ENCODE assay signal across 8 cellular contexts in the genomic region with DNA sequence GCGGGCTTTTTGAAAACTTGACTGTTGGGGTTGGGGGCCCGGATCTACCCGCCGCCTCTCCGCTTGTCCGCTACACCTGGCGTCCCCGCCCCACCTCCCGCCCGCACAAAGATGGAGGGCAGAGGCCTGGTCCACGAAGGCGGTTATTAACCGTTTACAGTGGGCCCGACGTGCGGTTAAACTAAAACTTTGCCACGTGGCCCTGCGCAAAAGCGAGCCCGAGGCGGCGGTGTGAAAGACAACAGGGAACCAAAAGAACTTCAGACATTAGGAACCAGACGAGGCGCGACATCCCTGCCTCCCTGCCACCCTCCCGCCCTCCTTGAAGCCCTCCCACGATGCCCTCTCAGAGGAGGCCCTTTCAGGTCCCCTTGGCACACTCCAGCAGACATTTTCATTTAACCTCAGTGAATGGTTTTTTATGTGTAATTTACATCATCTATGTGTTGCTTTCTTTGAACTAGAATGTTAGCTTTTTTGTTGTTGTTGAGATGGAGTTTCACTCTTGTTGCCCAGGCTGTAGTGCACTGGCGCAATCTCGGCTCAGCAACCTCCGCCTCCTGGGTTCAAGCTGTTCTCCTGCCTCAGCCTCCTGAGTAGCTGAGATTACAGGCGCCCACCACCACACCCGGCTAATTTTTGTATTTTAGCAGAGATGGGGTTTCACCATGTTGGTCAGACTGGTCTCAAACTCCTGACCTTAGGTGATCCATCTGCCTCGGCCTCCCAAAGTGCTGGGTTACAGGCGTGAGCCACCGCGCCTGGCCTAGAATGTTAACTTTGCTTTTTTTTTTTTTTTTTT. TPM values are rescaled to one million over a fixed set of nuclear protein-coding genes. Genes with fewer than 3 reads are reported as not detected.
DNase-seq lines count a peak whose midpoint lies in the region; ATAC-seq and TF ChIP-seq lines count a peak whose summit lies in the region.

No MANE protein-coding gene starts in this region.

- DNase-seq in activated T-cell treated with anti-CD3 and anti-CD28 coated beads, Interleukin-2, amount 50 U/mL, for 24 hours = peak; percentile 39
- no peak for DNase-seq in activated T-cell treated with anti-CD3 and anti-CD28 coated beads for 4 hours
- no peak for DNase-seq in central memory CD8-positive, alpha-beta T cell (ENCODE audit: low spot score in 2 of 2)
- no peak for DNase-seq in mesothelial cell of epicardium (ENCODE audit: low spot score in 2 of 2, unreplicated experiment in 2 of 2)
- DNase-seq in D341Med (ENCODE audit: low spot score) = no peak
- no peak for DNase-seq in GM10266 (ENCODE audit: extremely low spot score)

- peaks cover 45% of the 10 kb centered on the region for H3K36me3 Mint-ChIP-seq in activated T-cell treated with anti-CD3 and anti-CD28 coated beads, Interleukin-2, amount 50 U/mL, for 24 hours (ENCODE audit: low read depth)
- peaks cover 32% of the 10 kb centered on the region for H3K36me3 Mint-ChIP-seq in central memory CD8-positive, alpha-beta T cell (ENCODE audit: insufficient read depth)
- H3K36me3 Mint-ChIP-seq in mesothelial cell of epicardium = peaks cover 4% of the 10 kb centered on the region

- TF ChIP-seq CTCF in mesothelial cell of epicardium (IDR thresholded peaks at IDR 0.05; ENCODE audit: unreplicated experiment) (no peak), GM10266 (IDR thresholded peaks at IDR 0.05; ENCODE audit: control insufficient read depth, insufficient read depth, low read depth, missing control alignments) (no peak)

- peak overlapping the region; percentile 100 for H3K27ac Mint-ChIP-seq in activated T-cell treated with anti-CD3 and anti-CD28 coated beads, Interleukin-2, amount 50 U/mL, for 24 hours
- peak overlapping the region; percentile 97 for H3K27ac Mint-ChIP-seq in central memory CD8-positive, alpha-beta T cell (ENCODE audit: low read depth)
- H3K27ac Mint-ChIP-seq in mesothelial cell of epicardium = peak overlapping the region; percentile 100

- peak; percentile 21 for ATAC-seq in central memory CD8-positive, alpha-beta T cell (replicated peaks; ENCODE audit: extremely low read depth, poor library complexity, severe bottlenecking)
- no peak for ATAC-seq in HG02970 (IDR thresholded peaks at IDR 0.05; ENCODE audit: low FRiP score, unreplicated experiment)

- no peaks in the 10 kb centered on the region for H3K27me3 Mint-ChIP-seq in activated T-cell treated with anti-CD3 and anti-CD28 coated beads, Interleukin-2, amount 50 U/mL, for 24 hours
- H3K27me3 Mint-ChIP-seq in central memory CD8-positive, alpha-beta T cell = no peaks in the 10 kb centered on the region
- H3K27me3 Mint-ChIP-seq in mesothelial cell of epicardium (ENCODE audit: low read depth) = peaks cover 13% of the 10 kb centered on the region

- TF ChIP-seq EP300 in Ishikawa (IDR thresholded peaks at IDR 0.05; ENCODE audit: borderline replicate concordance) = no peak

- no peaks in the 10 kb centered on the region for H3K9me3 Mint-ChIP-seq in activated T-cell treated with anti-CD3 and anti-CD28 coated beads, Interleukin-2, amount 50 U/mL, for 24 hours
- H3K9me3 Mint-ChIP-seq in central memory CD8-positive, alpha-beta T cell = no peaks in the 10 kb centered on the region
- peaks cover 5% of the 10 kb centered on the region for H3K9me3 Mint-ChIP-seq in mesothelial cell of epicardium

- H3K4me3 Mint-ChIP-seq in activated T-cell treated with anti-CD3 and anti-CD28 coated beads, Interleukin-2, amount 50 U/mL, for 24 hours = peak overlapping the region; percentile 90
- H3K4me3 Mint-ChIP-seq in central memory CD8-positive, alpha-beta T cell = peak overlapping the region; percentile 86
- H3K4me3 Mint-ChIP-seq in mesothelial cell of epicardium = peak overlapping the region; percentile 97

- no peak for TF ChIP-seq RAD21 in Ishikawa (IDR thresholded peaks at IDR 0.05; ENCODE audit: low read depth)

- H3K4me1 Mint-ChIP-seq in activated T-cell treated with anti-CD3 and anti-CD28 coated beads, Interleukin-2, amount 50 U/mL, for 24 hours (ENCODE audit: low read depth) = peaks cover 32% of the 10 kb centered on the region
- peaks cover 24% of the 10 kb centered on the region for H3K4me1 Mint-ChIP-seq in central memory CD8-positive, alpha-beta T cell
- H3K4me1 Mint-ChIP-seq in mesothelial cell of epicardium = peaks cover 22% of the 10 kb centered on the region

TF ChIP-seq in Ishikawa, 13 proteins besides CTCF, POLR2A, EP300 and RAD21:
- TF ChIP-seq CEBPB (IDR thresholded peaks at IDR 0.05) (no peak), FOXM1 (IDR thresholded peaks at IDR 0.05; ENCODE audit: borderline replicate concordance, low read depth) (no peak), TEAD4 (IDR thresholded peaks at IDR 0.05) (no peak), ZBTB7A (IDR thresholded peaks at IDR 0.05; ENCODE audit: low read depth) (no peak), TCF12 (IDR thresholded peaks at IDR 0.05; ENCODE audit: low read depth) (no peak), NFIC (IDR thresholded peaks at IDR 0.05) (no peak), EGR1 (IDR thresholded peaks at IDR 0.05) (no peak), YY1 (IDR thresholded peaks at IDR 0.05; ENCODE audit: low read depth) (peak; percentile 78), TAF1 (IDR thresholded peaks at IDR 0.05; ENCODE audit: low read depth) (no peak)
- TF ChIP-seq, protein P1, sequence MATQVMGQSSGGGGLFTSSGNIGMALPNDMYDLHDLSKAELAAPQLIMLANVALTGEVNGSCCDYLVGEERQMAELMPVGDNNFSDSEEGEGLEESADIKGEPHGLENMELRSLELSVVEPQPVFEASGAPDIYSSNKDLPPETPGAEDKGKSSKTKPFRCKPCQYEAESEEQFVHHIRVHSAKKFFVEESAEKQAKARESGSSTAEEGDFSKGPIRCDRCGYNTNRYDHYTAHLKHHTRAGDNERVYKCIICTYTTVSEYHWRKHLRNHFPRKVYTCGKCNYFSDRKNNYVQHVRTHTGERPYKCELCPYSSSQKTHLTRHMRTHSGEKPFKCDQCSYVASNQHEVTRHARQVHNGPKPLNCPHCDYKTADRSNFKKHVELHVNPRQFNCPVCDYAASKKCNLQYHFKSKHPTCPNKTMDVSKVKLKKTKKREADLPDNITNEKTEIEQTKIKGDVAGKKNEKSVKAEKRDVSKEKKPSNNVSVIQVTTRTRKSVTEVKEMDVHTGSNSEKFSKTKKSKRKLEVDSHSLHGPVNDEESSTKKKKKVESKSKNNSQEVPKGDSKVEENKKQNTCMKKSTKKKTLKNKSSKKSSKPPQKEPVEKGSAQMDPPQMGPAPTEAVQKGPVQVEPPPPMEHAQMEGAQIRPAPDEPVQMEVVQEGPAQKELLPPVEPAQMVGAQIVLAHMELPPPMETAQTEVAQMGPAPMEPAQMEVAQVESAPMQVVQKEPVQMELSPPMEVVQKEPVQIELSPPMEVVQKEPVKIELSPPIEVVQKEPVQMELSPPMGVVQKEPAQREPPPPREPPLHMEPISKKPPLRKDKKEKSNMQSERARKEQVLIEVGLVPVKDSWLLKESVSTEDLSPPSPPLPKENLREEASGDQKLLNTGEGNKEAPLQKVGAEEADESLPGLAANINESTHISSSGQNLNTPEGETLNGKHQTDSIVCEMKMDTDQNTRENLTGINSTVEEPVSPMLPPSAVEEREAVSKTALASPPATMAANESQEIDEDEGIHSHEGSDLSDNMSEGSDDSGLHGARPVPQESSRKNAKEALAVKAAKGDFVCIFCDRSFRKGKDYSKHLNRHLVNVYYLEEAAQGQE (IDR thresholded peaks at IDR 0.05; ENCODE audit: low read depth) = no peak
- TF ChIP-seq, protein P2, sequence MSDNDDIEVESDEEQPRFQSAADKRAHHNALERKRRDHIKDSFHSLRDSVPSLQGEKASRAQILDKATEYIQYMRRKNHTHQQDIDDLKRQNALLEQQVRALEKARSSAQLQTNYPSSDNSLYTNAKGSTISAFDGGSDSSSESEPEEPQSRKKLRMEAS (IDR thresholded peaks at IDR 0.05) = peak; percentile 17
- TF ChIP-seq, protein P3, sequence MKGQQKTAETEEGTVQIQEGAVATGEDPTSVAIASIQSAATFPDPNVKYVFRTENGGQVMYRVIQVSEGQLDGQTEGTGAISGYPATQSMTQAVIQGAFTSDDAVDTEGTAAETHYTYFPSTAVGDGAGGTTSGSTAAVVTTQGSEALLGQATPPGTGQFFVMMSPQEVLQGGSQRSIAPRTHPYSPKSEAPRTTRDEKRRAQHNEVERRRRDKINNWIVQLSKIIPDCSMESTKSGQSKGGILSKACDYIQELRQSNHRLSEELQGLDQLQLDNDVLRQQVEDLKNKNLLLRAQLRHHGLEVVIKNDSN (IDR thresholded peaks at IDR 0.05) = no peak

RNA-seq across cellular contexts. Expression of gene HNRNPA0, which starts 1.0 kb away (rescaled TPM):
- 68.6 to 71.1 TPM (median 71.0 TPM) in 3 replicates for total RNA-seq in mesothelial cell of epicardium

RNA-seq across cellular contexts. Expression of gene KLHL3, which starts 19.3 kb away (rescaled TPM):
- 12.7 to 16.5 TPM (median 13.1 TPM) in 3 replicates for total RNA-seq in mesothelial cell of epicardium
